30 cellular contexts compared by ENCODE assay signal in genomic region chr5:141910271-141910673, GRCh38. TPM values are rescaled to one million over a fixed set of nuclear protein-coding genes. Genes with fewer than 3 reads are reported as not detected.
DNase-seq lines count a peak whose midpoint lies in the region; ATAC-seq lines count a peak whose summit lies in the region.
"Had no signal": no experiment of that assay in that cellular context is flagged by ENCODE, and none has a peak within 500 bp of the region (broad histone marks: within the 10 kb centered on the region; RNA-seq: fewer than 3 reads in every experiment).

No MANE protein-coding gene starts in this region.

- no peak for DNase-seq in left ventricle myocardium superior
- no peak for DNase-seq in left cardiac atrium
- peak; percentile 71 for DNase-seq in NCI-H226
- no peak for DNase-seq in stimulated activated effector memory CD8-positive, alpha-beta T cell treated with anti-CD3 and anti-CD28 coated beads, Interleukin-12 subunit alpha, Interleukin-12 subunit beta, amount 100 ng/mL, for 72 hours (ENCODE audit: low spot score in 2 of 2)
- DNase-seq in amygdala (lab: John Stamatoyannopoulos, UW) = no peak
- DNase-seq in NCI-H345 treated with DMSO at 0.1 percent for 48 hours (lab: John Stamatoyannopoulos, UW; ENCODE audit: unreplicated experiment) = no peak
- DNase-seq: activated CD4-positive, alpha-beta T cell treated with anti-CD3 and anti-CD28 coated beads, Interleukin-2, amount 10 ng/mL, durations not matched to agents 24 days and 14 days; activated naive CD4-positive, alpha-beta T cell; adrenal gland; Caco-2; cortex of kidney; DMS79; endodermal cell; Kasumi-1; midbrain; NCI-H1048; NCI-H187; NCI-H2227 treated with DMSO at 0.1 percent for 48 hours; NCI-H774; retina; spleen; stimulated activated CD4-positive, alpha-beta T cell treated with anti-CD3 and anti-CD28 coated beads, Interleukin-2, amount 100 ng/mL, for 48 hours; stimulated activated naive B cell treated with anti-CD40 and anti-IgM and Interleukin-4, amounts not matched to agents 10 μg/mL and 1 μg/mL and 100 μg/mL, for 72 hours; T-helper 2 cell had no signal

- no peaks in the 10 kb centered on the region for H3K36me3 Mint-ChIP-seq in stimulated activated effector memory CD8-positive, alpha-beta T cell treated with anti-CD3 and anti-CD28 coated beads, Interleukin-12 subunit alpha, Interleukin-12 subunit beta, amount 100 ng/mL, for 72 hours

- no peaks in the 10 kb centered on the region for H3K9me3 Mint-ChIP-seq in stimulated activated effector memory CD8-positive, alpha-beta T cell treated with anti-CD3 and anti-CD28 coated beads, Interleukin-12 subunit alpha, Interleukin-12 subunit beta, amount 100 ng/mL, for 72 hours
- H3K9me3 Mint-ChIP-seq: activated CD4-positive, alpha-beta T cell treated with anti-CD3 and anti-CD28 coated beads, Interleukin-2, amount 10 ng/mL, durations not matched to agents 24 days and 14 days; endodermal cell; natural killer cell treated with Interleukin-12 subunit alpha and Interleukin-12 subunit beta and Interleukin-15 and Interleukin-18, amount 100 ng/mL, for 72 hours; stimulated activated naive B cell treated with anti-CD40 and anti-IgM and Interleukin-4, amounts not matched to agents 10 μg/mL and 1 μg/mL and 100 μg/mL, for 72 hours had no signal

- intact Hi-C loops in left ventricle myocardium superior (cut with micrococcal nuclease) (no loop called here), left cardiac atrium (cut with DNase I) (no loop called here)

- H3K4me1 Mint-ChIP-seq in stimulated activated effector memory CD8-positive, alpha-beta T cell treated with anti-CD3 and anti-CD28 coated beads, Interleukin-12 subunit alpha, Interleukin-12 subunit beta, amount 100 ng/mL, for 72 hours = peaks cover 7% of the 10 kb centered on the region

- no peak overlapping the region for H3K4me3 Mint-ChIP-seq in stimulated activated effector memory CD8-positive, alpha-beta T cell treated with anti-CD3 and anti-CD28 coated beads, Interleukin-12 subunit alpha, Interleukin-12 subunit beta, amount 100 ng/mL, for 72 hours
- H3K4me3 Mint-ChIP-seq: activated CD4-positive, alpha-beta T cell treated with anti-CD3 and anti-CD28 coated beads, Interleukin-2, amount 10 ng/mL, durations not matched to agents 24 days and 14 days; endodermal cell; natural killer cell treated with Interleukin-12 subunit alpha and Interleukin-12 subunit beta and Interleukin-15 and Interleukin-18, amount 100 ng/mL, for 72 hours; stimulated activated naive B cell treated with anti-CD40 and anti-IgM and Interleukin-4, amounts not matched to agents 10 μg/mL and 1 μg/mL and 100 μg/mL, for 72 hours had no signal

- ATAC-seq in left ventricle myocardium superior = peak; percentile 20
- ATAC-seq in left cardiac atrium = no peak
- peak; percentile 46 for ATAC-seq in esophagus mucosa
- ATAC-seq in stimulated activated effector memory CD8-positive, alpha-beta T cell treated with anti-CD3 and anti-CD28 coated beads, Interleukin-12 subunit alpha, Interleukin-12 subunit beta, amount 100 ng/mL, for 72 hours = peak; percentile 13
- no peak for ATAC-seq in GM21515 (IDR thresholded peaks at IDR 0.05; ENCODE audit: unreplicated experiment)
- ATAC-seq: natural killer cell treated with Interleukin-12 subunit alpha and Interleukin-12 subunit beta and Interleukin-15 and Interleukin-18, amount 100 ng/mL, for 72 hours; SK-N-SH treated with all-trans-retinoic acid at 6 μM for 48 hours; stimulated activated naive B cell treated with anti-CD40 and anti-IgM and Interleukin-4, amounts not matched to agents 10 μg/mL and 1 μg/mL and 100 μg/mL, for 72 hours had no signal

- no peak overlapping the region for H3K27ac Mint-ChIP-seq in stimulated activated effector memory CD8-positive, alpha-beta T cell treated with anti-CD3 and anti-CD28 coated beads, Interleukin-12 subunit alpha, Interleukin-12 subunit beta, amount 100 ng/mL, for 72 hours
- H3K27ac Mint-ChIP-seq: activated CD4-positive, alpha-beta T cell treated with anti-CD3 and anti-CD28 coated beads, Interleukin-2, amount 10 ng/mL, durations not matched to agents 24 days and 14 days; endodermal cell; natural killer cell treated with Interleukin-12 subunit alpha and Interleukin-12 subunit beta and Interleukin-15 and Interleukin-18, amount 100 ng/mL, for 72 hours; stimulated activated naive B cell treated with anti-CD40 and anti-IgM and Interleukin-4, amounts not matched to agents 10 μg/mL and 1 μg/mL and 100 μg/mL, for 72 hours had no signal

RNA-seq across cellular contexts. Expression of gene DELE1, which starts 13.4 kb away (rescaled TPM):
- 107 TPM for total RNA-seq in left ventricle myocardium superior
- total RNA-seq in left cardiac atrium = 10 to 100 TPM; 79.9 to 85.5 TPM
- total RNA-seq in esophagus mucosa = 33.5 TPM

RNA-seq across cellular contexts. Expression of gene PCDH1, which starts 32.1 kb away (rescaled TPM):
- total RNA-seq in left ventricle myocardium superior (17.2 TPM), left cardiac atrium (10 to 100 TPM; 20.7 to 36.0 TPM), esophagus mucosa (62.7 TPM)
- total RNA-seq: activated CD4-positive, alpha-beta T cell treated with anti-CD3 and anti-CD28 coated beads, Interleukin-2, amount 10 ng/mL, durations not matched to agents 24 days and 14 days had no signal

RNA-seq across cellular contexts. Expression of gene PCDH12, which starts 47.7 kb away (rescaled TPM):
- total RNA-seq in left ventricle myocardium superior (11.1 TPM), left cardiac atrium (1 to 10 TPM; 5.4 to 10.0 TPM), esophagus mucosa (0.40 TPM)
- total RNA-seq: A172, Caco-2, endodermal cell, osteoblast had no signal

RNA-seq across cellular contexts. Expression of gene RNF14, which starts 58.6 kb away (rescaled TPM):
- 99.8 TPM for total RNA-seq in left ventricle myocardium superior
- total RNA-seq in left cardiac atrium = 10 to 100 TPM; 71.8 to 87.4 TPM
- total RNA-seq in esophagus mucosa = 30.3 TPM

Comparison
In these comparisons a context has a peak if more than half of its experiments do, and no peak if none do; other contexts are left out.
1. ATAC-seq: peak in left ventricle myocardium superior (single experiment), esophagus mucosa (single experiment) and stimulated activated effector memory CD8-positive, alpha-beta T cell treated with anti-CD3 and anti-CD28 coated beads, Interleukin-12 subunit alpha, Interleukin-12 subunit beta, amount 100 ng/mL, for 72 hours (single experiment); none in left cardiac atrium (0 of 2) and GM21515 (single experiment).